ENCODE assay signal across 15 cellular contexts in the genomic region with DNA sequence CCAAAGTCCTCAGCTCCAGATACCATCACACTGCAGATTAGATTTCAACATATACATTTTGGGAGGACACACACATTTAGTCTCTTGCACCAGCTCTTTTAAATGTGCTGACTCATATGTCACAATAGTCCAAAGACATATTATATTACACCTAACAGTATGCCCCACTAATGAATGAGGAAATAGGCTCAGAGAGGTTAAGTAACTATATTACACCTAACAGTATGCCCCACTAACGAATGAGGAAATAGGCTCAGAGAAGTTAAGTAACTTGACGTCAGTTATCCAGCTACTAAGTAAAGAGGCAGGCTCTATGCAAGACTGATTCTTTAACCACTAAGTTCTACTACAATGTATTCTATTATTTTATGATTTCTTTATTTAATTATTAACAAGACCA.
DNase-seq lines count a peak whose midpoint lies in the region; ATAC-seq lines count a peak whose summit lies in the region.
"Had no signal": no experiment of that assay in that cellular context is flagged by ENCODE, and none has a peak within 500 bp of the region (broad histone marks: within the 10 kb centered on the region; RNA-seq: fewer than 3 reads in every experiment).

No MANE protein-coding gene starts in this region.

- ATAC-seq in GM18907 (IDR thresholded peaks at IDR 0.05; ENCODE audit: unreplicated experiment) (peak; percentile 69), HG03139 (IDR thresholded peaks at IDR 0.05; ENCODE audit: unreplicated experiment) (peak; percentile 56)
- ATAC-seq: effector memory CD8-positive, alpha-beta T cell had no signal

- peak; percentile 85 to 95 for DNase-seq in NOMO-1 (lab: John Stamatoyannopoulos, UW; ENCODE audit: unreplicated experiment in 2 of 2)
- peak; percentile 50 for DNase-seq in kidney tubule cell (ENCODE audit: low spot score)
- no peak for DNase-seq in NCI-H2227 (lab: John Stamatoyannopoulos, UW; ENCODE audit: unreplicated experiment)
- DNase-seq in NCI-H2081 (lab: John Stamatoyannopoulos, UW), result no peak
- no peak for DNase-seq in Ammon's horn (ENCODE audit: low spot score)
- no peak for DNase-seq in NCI-H1048 (lab: John Stamatoyannopoulos, UW)
- DNase-seq: activated CD4-positive, alpha-beta T cell treated with anti-CD3 and anti-CD28 coated beads, Interleukin-2, amount 10 ng/mL, durations not matched to agents 7 days and 5 days; activated T-cell treated with anti-CD3 and anti-CD28 coated beads, Interleukin-2, amount 50 U/mL, for 1 hour; DMS79; effector memory CD8-positive, alpha-beta T cell; NCI-H2029 treated with DMSO at 0.1 percent for 48 hours; NCI-H748 treated with DMSO at 0.1 percent for 48 hours; T-helper 9 cell had no signal

Comparison
In these comparisons a context has a peak if more than half of its experiments do, and no peak if none do; other contexts are left out.
1. DNase-seq: peak in NOMO-1 (2 of 2) and kidney tubule cell (single experiment); none in NCI-H2227 (single experiment), NCI-H2081 (0 of 2), Ammon's horn (single experiment) and NCI-H1048 (single experiment).